25 cellular contexts compared by ENCODE assay signal in the genomic region with DNA sequence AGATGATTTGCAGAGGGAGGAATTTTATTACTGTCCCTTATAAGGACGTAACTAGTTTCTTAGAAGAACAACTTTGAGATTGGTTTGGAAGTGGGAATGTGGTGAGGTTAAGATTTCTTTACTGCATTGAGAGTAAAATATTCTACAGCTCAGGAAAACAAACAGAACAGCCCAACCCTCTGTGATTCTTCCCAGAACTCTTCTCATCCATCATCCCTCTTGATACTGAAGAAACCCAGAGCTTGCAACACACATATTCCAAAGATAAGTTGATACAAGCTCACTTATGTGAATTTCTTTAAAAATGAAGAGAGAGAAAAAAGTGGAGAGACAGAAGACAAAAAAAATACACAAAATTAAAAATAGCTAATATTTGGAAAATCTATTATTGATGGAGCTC.
A peak's percentile ranks its signal among the peaks of the same experiment; 100 is the strongest.
DNase-seq lines count a peak whose midpoint lies in the region; TF ChIP-seq lines count a peak whose summit lies in the region.
"Had no signal": no experiment of that assay in that cellular context is flagged by ENCODE, and none has a peak within 500 bp of the region (broad histone marks: within the 10 kb centered on the region; RNA-seq: fewer than 3 reads in every experiment).

No MANE protein-coding gene starts in this region.

- H3K9me3 ChIP-seq in adipocyte (ENCODE audit: control insufficient read depth, low read length) (no peaks in the 10 kb centered on the region), fibroblast of lung (ENCODE audit: control insufficient read depth, insufficient read depth, low read depth, low read length) (no peaks in the 10 kb centered on the region), mesenchymal stem cell (ENCODE audit: control insufficient read depth, low read length) (no peaks in the 10 kb centered on the region)
- H3K9me3 ChIP-seq: BLaER1 treated with 17β-estradiol and CSF1 and Interleukin-3, amounts not matched to agents 10 nM and 100 nM; SJCRH30 had no signal

- WGBS in mesenchymal stem cell, result 89% methylated on average over 1 of the region's 1 CpG

- no peak overlapping the region for H3K27ac Mint-ChIP-seq in Calu3 (ENCODE audit: unreplicated experiment)
- H3K27ac Mint-ChIP-seq: CD4-positive, alpha-beta T cell; IgD-negative memory B cell had no signal

- H3K27me3 ChIP-seq in adipocyte (replicated peaks; ENCODE audit: control insufficient read depth, insufficient read depth, low read length), result no peaks in the 10 kb centered on the region
- H3K27me3 ChIP-seq in fibroblast of lung (ENCODE audit: control insufficient read depth, insufficient read depth, low read length), result no peaks in the 10 kb centered on the region
- no peaks in the 10 kb centered on the region for H3K27me3 ChIP-seq in mesenchymal stem cell (ENCODE audit: control insufficient read depth in 1 of 2, insufficient read depth in 1 of 2, low read length in 2 of 2)
- H3K27me3 ChIP-seq: BLaER1 treated with 17β-estradiol and CSF1 and Interleukin-3, amounts not matched to agents 10 nM and 100 nM; SJCRH30 had no signal

- H3K4me3 ChIP-seq in adipocyte (ENCODE audit: low read length), result no peak overlapping the region
- H3K4me3 ChIP-seq in fibroblast of lung (replicated peaks in 1 of 4; ENCODE audit: control extremely low read depth in 1 of 4, insufficient read depth in 1 of 4, low read depth in 3 of 4, low read length in 4 of 4), result no peak overlapping the region
- no peak overlapping the region for H3K4me3 ChIP-seq in mesenchymal stem cell (ENCODE audit: insufficient read depth in 1 of 2, low read depth in 1 of 2, low read length in 2 of 2)
- H3K4me3 ChIP-seq: BLaER1 treated with 17β-estradiol and CSF1 and Interleukin-3, amounts not matched to agents 10 nM and 100 nM; GM12878; SJCRH30 had no signal

- intact Hi-C loops in Calu3 (cut with micrococcal nuclease; ENCODE audit: unreplicated experiment), result no loop called here

- H3K14ac ChIP-seq in mesenchymal stem cell (ENCODE audit: low read length in 2 of 2), result no peak overlapping the region

- no peak overlapping the region for H3K23ac ChIP-seq in mesenchymal stem cell (ENCODE audit: low read length in 2 of 2)

- H3K9ac ChIP-seq in adipocyte (ENCODE audit: low read length) (no peak overlapping the region), fibroblast of lung (ENCODE audit: insufficient read depth, low read length) (no peak overlapping the region), mesenchymal stem cell (ENCODE audit: low read length) (no peak overlapping the region)
- H3K9ac ChIP-seq: BLaER1 treated with 17β-estradiol and CSF1 and Interleukin-3, amounts not matched to agents 10 nM and 100 nM; KMS-11 had no signal

- CTCF ChIA-PET in Calu3 (lab: Charles Lee), result no interaction called here

- H3K36me3 Mint-ChIP-seq in Calu3 (ENCODE audit: insufficient read depth, unreplicated experiment), result no peaks in the 10 kb centered on the region

- no peak overlapping the region for H2BK15ac ChIP-seq in mesenchymal stem cell (ENCODE audit: low read depth, poor library complexity, severe bottlenecking)

- H4K20me1 ChIP-seq in fibroblast of lung (ENCODE audit: control insufficient read depth, extremely low read depth, insufficient read depth, low read length), result no peaks in the 10 kb centered on the region
- H4K20me1 ChIP-seq: BLaER1 treated with 17β-estradiol and CSF1 and Interleukin-3, amounts not matched to agents 10 nM and 100 nM had no signal

- no peak overlapping the region for H4K91ac ChIP-seq in mesenchymal stem cell (ENCODE audit: low read length)

- TF ChIP-seq CTCF in fibroblast of lung (conservative IDR thresholded peaks at IDR 0.05 in 1 of 2, IDR thresholded peaks at IDR 0.05 in 1 of 2; ENCODE audit: low read depth in 1 of 2, low read length in 2 of 2) (no peak), Calu3 (IDR thresholded peaks at IDR 0.05; ENCODE audit: unreplicated experiment) (no peak)

- H2AFZ ChIP-seq in fibroblast of lung (ENCODE audit: low read length), result no peak overlapping the region
- no peak overlapping the region for H2AFZ ChIP-seq in mesenchymal stem cell (ENCODE audit: low read depth, low read length)

- no peaks in the 10 kb centered on the region for H3K27me3 Mint-ChIP-seq in Calu3 (ENCODE audit: unreplicated experiment)
- H3K27me3 Mint-ChIP-seq: CD4-positive, alpha-beta T cell had no signal

- peaks cover 16% of the 10 kb centered on the region for H3K4me1 ChIP-seq in adipocyte (ENCODE audit: control insufficient read depth, insufficient read depth, low read length)
- peaks cover 7% of the 10 kb centered on the region for H3K4me1 ChIP-seq in fibroblast of lung (ENCODE audit: control insufficient read depth, extremely low read depth, insufficient read depth, low read length)
- no peaks in the 10 kb centered on the region for H3K4me1 ChIP-seq in mesenchymal stem cell (ENCODE audit: control insufficient read depth, insufficient read depth, low read depth, low read length)
- H3K4me1 ChIP-seq: SJCRH30 had no signal

- H3K79me2 ChIP-seq in fibroblast of lung (ENCODE audit: control insufficient read depth, insufficient read depth, low read length), result no peaks in the 10 kb centered on the region

- no peak overlapping the region for H2AK5ac ChIP-seq in mesenchymal stem cell (ENCODE audit: low read length, severe bottlenecking)

- H3K79me1 ChIP-seq in mesenchymal stem cell (replicated peaks; ENCODE audit: low read length, poor library complexity, severe bottlenecking), result no peaks in the 10 kb centered on the region

- no peak overlapping the region for H3K4me3 Mint-ChIP-seq in Calu3 (ENCODE audit: low read depth, unreplicated experiment)
- H3K4me3 Mint-ChIP-seq: CD4-positive, alpha-beta T cell; IgD-negative memory B cell had no signal

- no peaks in the 10 kb centered on the region for H3K4me1 Mint-ChIP-seq in Calu3 (ENCODE audit: low read depth, unreplicated experiment)
- H3K4me1 Mint-ChIP-seq: IgD-negative memory B cell had no signal

- BruUV-seq in Calu3 (replicated peaks; lab: Mats Ljungman, UMichigan), result no TSS peak

- H3K18ac ChIP-seq in mesenchymal stem cell (ENCODE audit: low read depth in 1 of 2, low read length in 2 of 2), result no peak overlapping the region

- H3K36me3 ChIP-seq in adipocyte (ENCODE audit: control insufficient read depth, insufficient read depth, low read length, severe bottlenecking) (no peaks in the 10 kb centered on the region), fibroblast of lung (ENCODE audit: control insufficient read depth, insufficient read depth, low read length) (no peaks in the 10 kb centered on the region), mesenchymal stem cell (ENCODE audit: control insufficient read depth in 1 of 2, insufficient read depth in 2 of 2, low read depth in 1 of 2, low read length in 2 of 2) (no peaks in the 10 kb centered on the region)
- H3K36me3 ChIP-seq: BLaER1 treated with 17β-estradiol and CSF1 and Interleukin-3, amounts not matched to agents 10 nM and 100 nM; SJCRH30 had no signal

- DNase-seq in GM03348 (ENCODE audit: low spot score) (peak; percentile 21), adipocyte (ENCODE audit: low read depth) (peak; percentile 48), fibroblast of lung (ENCODE audit: low read depth in 2 of 2) (peak; percentile 59 to 80), mesenchymal stem cell (peak; percentile 35), T1000 (lab: John Stamatoyannopoulos, UW) (no peak), retina (no peak), Calu3 (no peak)
- DNase-seq in activated CD8-positive, alpha-beta memory T cell treated with anti-CD3 and anti-CD28 coated beads, Interleukin-2, amount 50 U/mL, for 4 hours, result no peak
- DNase-seq: AML-193; CD4-positive, alpha-beta T cell; DMS53; HCEC 1CT; MM.1S; NCI-H1092; NCI-H1436; NCI-H187; NCI-H2081 treated with DMSO at 0.1 percent for 48 hours; NCI-H2171; NCI-H345; NCI-H524; SJCRH30 had no signal

- no peak overlapping the region for H2BK12ac ChIP-seq in mesenchymal stem cell (ENCODE audit: low read length in 2 of 2)

- H4K8ac ChIP-seq in mesenchymal stem cell (ENCODE audit: low read length), result no peak overlapping the region

- H2BK120ac ChIP-seq in mesenchymal stem cell (ENCODE audit: low read depth, low read length), result no peak overlapping the region

- H2BK5ac ChIP-seq in mesenchymal stem cell (ENCODE audit: low read depth, low read length, poor library complexity, severe bottlenecking), result no peak overlapping the region

- H3K4me2 ChIP-seq in fibroblast of lung (ENCODE audit: extremely low read depth, insufficient read depth, low read length), result no peak overlapping the region
- H3K4me2 ChIP-seq in mesenchymal stem cell (ENCODE audit: low read length, poor library complexity, severe bottlenecking), result no peak overlapping the region
- H3K4me2 ChIP-seq: BLaER1 treated with 17β-estradiol and CSF1 and Interleukin-3, amounts not matched to agents 10 nM and 100 nM; KMS-11 had no signal

- H3K9me3 Mint-ChIP-seq in Calu3 (ENCODE audit: low read depth, unreplicated experiment), result no peaks in the 10 kb centered on the region
- H3K9me3 Mint-ChIP-seq: CD4-positive, alpha-beta T cell had no signal

- H3K4ac ChIP-seq in mesenchymal stem cell (ENCODE audit: low read depth in 1 of 2, low read length in 2 of 2), result no peak overlapping the region

- H3K27ac ChIP-seq in fibroblast of lung (ENCODE audit: insufficient read depth, low read length) (no peak overlapping the region), mesenchymal stem cell (ENCODE audit: low read length, poor library complexity, severe bottlenecking) (no peak overlapping the region)
- H3K27ac ChIP-seq: BLaER1 treated with 17β-estradiol and CSF1 and Interleukin-3, amounts not matched to agents 10 nM and 100 nM; KMS-11; SJCRH30 had no signal

Comparison
In these comparisons a context has a peak if more than half of its experiments do, and no peak if none do; other contexts are left out.
1. DNase-seq: peak in GM03348 (single experiment), adipocyte (single experiment), fibroblast of lung (2 of 2) and mesenchymal stem cell (single experiment); none in T1000 (single experiment), retina (single experiment), Calu3 (single experiment) and activated CD8-positive, alpha-beta memory T cell treated with anti-CD3 and anti-CD28 coated beads, Interleukin-2, amount 50 U/mL, for 4 hours (single experiment).